In the genomic region with DNA sequence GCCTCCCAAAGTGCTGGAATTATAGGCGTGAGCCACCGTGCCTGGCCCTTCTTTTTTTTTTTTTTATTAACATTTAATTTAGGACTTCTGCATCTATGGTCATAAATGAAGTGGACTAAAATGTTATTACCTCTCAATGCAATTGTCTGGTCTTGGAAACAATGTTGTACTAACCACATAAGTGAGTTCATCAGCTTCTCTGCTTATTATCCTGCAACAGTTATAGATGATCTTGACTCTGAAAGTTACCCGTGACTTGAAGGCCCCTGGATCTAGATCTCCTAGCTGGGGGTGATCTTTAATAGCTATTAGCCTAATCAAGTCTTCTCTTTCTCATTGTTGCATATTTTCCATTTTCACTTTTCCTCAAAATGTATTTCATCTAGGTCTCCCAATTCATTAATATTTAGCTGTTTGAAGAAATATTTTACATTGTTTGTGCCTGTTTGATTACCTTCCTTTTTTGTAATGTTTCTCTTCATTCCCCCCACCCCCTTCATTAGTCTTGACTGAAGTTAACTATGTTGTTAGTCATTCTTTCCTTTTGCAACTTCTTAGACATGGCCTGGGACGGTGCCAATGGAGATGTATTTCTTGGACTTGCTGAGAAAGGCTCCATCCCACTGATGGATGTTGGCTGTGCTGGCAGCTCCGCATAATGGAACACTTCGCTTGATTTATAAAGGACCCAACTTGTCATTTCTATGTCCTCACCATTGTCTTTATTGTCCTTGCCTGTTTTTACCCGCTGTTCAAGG, we compare ENCODE assay signal across 1 cellular context.
TF ChIP-seq lines count a peak whose summit lies in the region.

No MANE protein-coding gene starts in this region.

TF ChIP-seq in H1, 55 proteins besides CTCF, POLR2A, EP300 and RAD21:
- TF ChIP-seq SIRT6 (IDR thresholded peaks at IDR 0.05; ENCODE audit: low read length) (no peak), NRF1 (IDR thresholded peaks at IDR 0.05; ENCODE audit: low read depth, low read length) (no peak), BACH1 (IDR thresholded peaks at IDR 0.05; ENCODE audit: low read length) (no peak), FOSL1 (IDR thresholded peaks at IDR 0.05; ENCODE audit: insufficient read depth, low read depth, low read length) (no peak), PHF8 (conservative IDR thresholded peaks at IDR 0.05; ENCODE audit: low read depth, low read length) (no peak), TCF12 (IDR thresholded peaks at IDR 0.05; ENCODE audit: low read depth, low read length) (no peak), ASH2L (IDR thresholded peaks at IDR 0.05; ENCODE audit: low read length) (no peak), BCL11A (IDR thresholded peaks at IDR 0.05; ENCODE audit: low read depth in 2 of 2, low read length in 2 of 2) (no peak), KDM4A (IDR thresholded peaks at IDR 0.05; ENCODE audit: low read depth, low read length, severe bottlenecking) (no peak), HDAC2 (IDR thresholded peaks at IDR 0.05; ENCODE audit: borderline replicate concordance in 1 of 2, low read depth in 2 of 2, low read length in 2 of 2) (no peak), RXRA (IDR thresholded peaks at IDR 0.05; ENCODE audit: insufficient read depth, low read depth, low read length) (no peak), POU5F1 (IDR thresholded peaks at IDR 0.05; ENCODE audit: low read depth, low read length) (no peak), MAFK (IDR thresholded peaks at IDR 0.05; ENCODE audit: low read depth, low read length) (no peak), TAF7 (optimal IDR thresholded peaks at IDR 0.05; ENCODE audit: borderline replicate concordance, low read depth, low read length) (no peak)
- TF ChIP-seq, protein P1, sequence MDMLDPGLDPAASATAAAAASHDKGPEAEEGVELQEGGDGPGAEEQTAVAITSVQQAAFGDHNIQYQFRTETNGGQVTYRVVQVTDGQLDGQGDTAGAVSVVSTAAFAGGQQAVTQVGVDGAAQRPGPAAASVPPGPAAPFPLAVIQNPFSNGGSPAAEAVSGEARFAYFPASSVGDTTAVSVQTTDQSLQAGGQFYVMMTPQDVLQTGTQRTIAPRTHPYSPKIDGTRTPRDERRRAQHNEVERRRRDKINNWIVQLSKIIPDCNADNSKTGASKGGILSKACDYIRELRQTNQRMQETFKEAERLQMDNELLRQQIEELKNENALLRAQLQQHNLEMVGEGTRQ (IDR thresholded peaks at IDR 0.05; ENCODE audit: low read length), result no peak
TF ChIP-seq in H1: peak in this region for 0.
